Comparison of ENCODE assay signal across 20 cellular contexts in the genomic region with DNA sequence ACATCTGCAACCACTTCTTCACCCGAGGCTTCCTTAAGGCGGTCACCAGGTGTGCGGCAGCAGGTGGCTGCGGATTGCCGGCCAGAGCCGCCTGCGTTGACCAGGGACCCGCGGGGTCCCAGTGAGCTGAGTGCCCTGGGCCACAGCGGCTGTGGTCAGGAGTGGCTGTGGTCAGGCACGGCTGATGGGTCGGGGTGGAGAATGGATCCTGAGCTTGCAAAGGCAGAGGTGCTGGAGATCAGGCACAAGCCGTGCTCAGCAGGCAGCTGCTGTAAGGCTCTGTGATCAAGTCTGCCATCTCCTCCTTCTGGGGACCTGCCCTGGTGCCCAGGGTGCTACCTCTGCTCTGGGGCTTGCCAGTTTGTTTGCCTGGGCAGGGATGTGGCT. TPM values are rescaled to one million over a fixed set of nuclear protein-coding genes. Genes with fewer than 3 reads are reported as not detected.
DNase-seq lines count a peak whose midpoint lies in the region; ATAC-seq, FAIRE-seq and TF ChIP-seq lines count a peak whose summit lies in the region.
"Had no signal": no experiment of that assay in that cellular context is flagged by ENCODE, and none has a peak within 500 bp of the region (broad histone marks: within the 10 kb centered on the region; RNA-seq: fewer than 3 reads in every experiment).

No MANE protein-coding gene starts in this region.

- RAD21 ChIA-PET in HCT116 (lab: Charles Lee; ENCODE audit: low non-redundant PET in 1 of 2, low total read pairs in 2 of 2, uncharacterized antibody in 2 of 2, unreplicated experiment in 2 of 2): no interaction called here

- H3K36me3 Mint-ChIP-seq in activated naive CD4-positive, alpha-beta T cell treated with anti-CD3 and anti-CD28 coated beads, Interleukin-2, amount 50 U/mL, for 24 hours: no peaks in the 10 kb centered on the region

- H3K36me3 ChIP-seq in HCT116 (ENCODE audit: control insufficient read depth in 1 of 2, insufficient read depth in 2 of 2, low read length in 2 of 2) (peaks cover 0 to 8% of the 10 kb centered on the region in 2 experiments; a peak in 1 of 4 replicates), bronchial epithelial cell (ENCODE audit: control insufficient read depth, insufficient read depth, low read length) (peaks cover 6% of the 10 kb centered on the region), osteoblast (ENCODE audit: insufficient read depth, low read length) (peaks cover 23% of the 10 kb centered on the region)
- H3K36me3 ChIP-seq: transverse colon had no signal

- H3K79me2 ChIP-seq in HCT116 (ENCODE audit: insufficient read depth, low read length) (peaks cover 4% of the 10 kb centered on the region; the same call in 1 of the 2 replicates), osteoblast (ENCODE audit: insufficient read depth, low read length) (peaks cover 42% of the 10 kb centered on the region)

- peak overlapping the region; percentile 52 for H3K4me3 Mint-ChIP-seq in activated naive CD4-positive, alpha-beta T cell treated with anti-CD3 and anti-CD28 coated beads, Interleukin-2, amount 50 U/mL, for 24 hours

- FAIRE-seq in bronchial epithelial cell (lab: Jason Lieb, UNC): peak; percentile 23
- FAIRE-seq: endothelial cell of umbilical vein had no signal

- H3K27me3 Mint-ChIP-seq in activated naive CD4-positive, alpha-beta T cell treated with anti-CD3 and anti-CD28 coated beads, Interleukin-2, amount 50 U/mL, for 24 hours: no peaks in the 10 kb centered on the region

- intact Hi-C loops in HCT116 (cut with micrococcal nuclease): no loop called here

- H3K27ac ChIP-seq in HCT116 (ENCODE audit: low read depth, low read length) (peak overlapping the region; percentile 22; the same call in 1 of the 2 replicates), osteoblast (ENCODE audit: low read depth, low read length) (no peak overlapping the region)

- H3K4me1 Mint-ChIP-seq in activated naive CD4-positive, alpha-beta T cell treated with anti-CD3 and anti-CD28 coated beads, Interleukin-2, amount 50 U/mL, for 24 hours: peaks cover 4% of the 10 kb centered on the region

- H4K20me1 ChIP-seq in HCT116 (ENCODE audit: insufficient read depth) (no peaks in the 10 kb centered on the region), osteoblast (ENCODE audit: insufficient read depth, low read length) (peaks cover 6% of the 10 kb centered on the region)

- H3K4me3 ChIP-seq in HCT116 (replicated peaks in 1 of 2; ENCODE audit: low read depth in 1 of 2, low read length in 2 of 2): no peak overlapping the region
- no peak overlapping the region for H3K4me3 ChIP-seq in bronchial epithelial cell (ENCODE audit: low read depth, low read length)
- H3K4me3 ChIP-seq in osteoblast (ENCODE audit: insufficient read depth, low read length): no peak overlapping the region

- H3K4me2 ChIP-seq in HCT116 (ENCODE audit: low read length): no peak overlapping the region
- no peak overlapping the region for H3K4me2 ChIP-seq in osteoblast (ENCODE audit: insufficient read depth, low read length)

- no TSS peak for BruUV-seq in HCT116 (replicated peaks; lab: Mats Ljungman, UMichigan)

- H3K4me1 ChIP-seq in HCT116 (ENCODE audit: control insufficient read depth in 1 of 2, insufficient read depth in 2 of 2, low read length in 2 of 2) (peaks cover 28 to 52% of the 10 kb centered on the region in 2 experiments), osteoblast (ENCODE audit: insufficient read depth, low read length) (peaks cover 20% of the 10 kb centered on the region)

- DNase-seq in activated naive CD4-positive, alpha-beta T cell treated with anti-CD3 and anti-CD28 coated beads, Interleukin-2, amount 50 U/mL, for 16 hours: no peak
- no peak for DNase-seq in HCT116 (ENCODE audit: low read depth, low spot score)
- DNase-seq in bronchial epithelial cell (ENCODE audit: low read depth): no peak
- DNase-seq in osteoblast (ENCODE audit: insufficient read length, low spot score, missing footprints): peak; percentile 67
- no peak for DNase-seq in C1 segment of cervical spinal cord (lab: John Stamatoyannopoulos, UW)
- DNase-seq in activated CD8-positive, alpha-beta memory T cell treated with anti-CD3 and anti-CD28 coated beads, Interleukin-2, amount 50 U/mL, for 48 hours: no peak
- DNase-seq: activated CD8-positive, alpha-beta memory T cell treated with anti-CD3 and anti-CD28 coated beads for 24 hours; activated effector memory CD4-positive, alpha-beta T cell treated with Interleukin-2 at 50 U/mL for 16 hours; cortex of kidney; foreskin melanocyte; NCI-H526 treated with DMSO at 0.1 percent for 48 hours; occipital lobe; SHP77; stimulated activated CD4-positive, alpha-beta T cell treated with anti-CD3 and anti-CD28 coated beads, Interleukin-15, amount 100 ng/mL, for 24 hours; stimulated activated naive CD4-positive, alpha-beta T cell had no signal

- H2AFZ ChIP-seq in HCT116 (ENCODE audit: low read depth, low read length, poor library complexity, severe bottlenecking) (no peak overlapping the region), osteoblast (ENCODE audit: low read length) (no peak overlapping the region)

- TF ChIP-seq CTCF in HCT116 (IDR thresholded peaks at IDR 0.05 in 2 of 3, conservative IDR thresholded peaks at IDR 0.05 in 1 of 3; ENCODE audit: borderline replicate concordance in 1 of 3, insufficient read depth in 1 of 3, low read depth in 2 of 3, low read length in 2 of 3) (no peak), bronchial epithelial cell (IDR thresholded peaks at IDR 0.05; ENCODE audit: insufficient read depth, low read length, severe bottlenecking) (no peak), osteoblast (IDR thresholded peaks at IDR 0.05; ENCODE audit: extremely low read depth, low read depth, low read length) (no peak)

- POLR2A ChIA-PET in HCT116 (lab: Charles Lee): no interaction called here

- H3K27ac Mint-ChIP-seq in activated naive CD4-positive, alpha-beta T cell treated with anti-CD3 and anti-CD28 coated beads, Interleukin-2, amount 50 U/mL, for 24 hours: no peak overlapping the region

- no peaks in the 10 kb centered on the region for H3K9me2 ChIP-seq in HCT116 (ENCODE audit: insufficient read depth)

- no peak for TF ChIP-seq POLR2A in HCT116 (IDR thresholded peaks at IDR 0.05; ENCODE audit: borderline replicate concordance, extremely low read depth, insufficient read depth, insufficient read length)

- TF ChIP-seq RAD21 in HCT116 (IDR thresholded peaks at IDR 0.05; ENCODE audit: low read depth): no peak

- no peak overlapping the region for H3K9ac ChIP-seq in HCT116 (ENCODE audit: low read length)

- no peaks in the 10 kb centered on the region for H3K9me3 Mint-ChIP-seq in activated naive CD4-positive, alpha-beta T cell treated with anti-CD3 and anti-CD28 coated beads, Interleukin-2, amount 50 U/mL, for 24 hours

- H3K9me3 ChIP-seq in HCT116 (ENCODE audit: control insufficient read depth in 1 of 2, insufficient read depth in 1 of 2, low read depth in 1 of 2, low read length in 2 of 2) (no peaks in the 10 kb centered on the region), osteoblast (ENCODE audit: low read depth, low read length) (no peaks in the 10 kb centered on the region)
- H3K9me3 ChIP-seq: transverse colon had no signal

- ATAC-seq in HCT116: no peak
- ATAC-seq in HG03571 (IDR thresholded peaks at IDR 0.05; ENCODE audit: unreplicated experiment): no peak

- CTCF ChIA-PET in HCT116 (lab: Charles Lee): interaction anchor here (1.1 kb wide), 1 partner anchor 11 kb away, joined by 6 read pairs; no protein-coding TSS in a partner anchor

- no peaks in the 10 kb centered on the region for H3K27me3 ChIP-seq in HCT116 (ENCODE audit: insufficient read depth, low read length)
- H3K27me3 ChIP-seq in bronchial epithelial cell (ENCODE audit: control insufficient read depth, insufficient read depth, low read length): no peaks in the 10 kb centered on the region
- no peaks in the 10 kb centered on the region for H3K27me3 ChIP-seq in osteoblast (ENCODE audit: insufficient read depth, low read length)

TF ChIP-seq in HCT116, 20 proteins besides CTCF, POLR2A, EP300 and RAD21 (continues in another document):
- no peak for TF ChIP-seq EZH2phosphoT487 (IDR thresholded peaks at IDR 0.05; ENCODE audit: borderline replicate concordance)
- TF ChIP-seq FOSL1 (IDR thresholded peaks at IDR 0.05; ENCODE audit: low read depth): no peak
- TF ChIP-seq CEBPB (IDR thresholded peaks at IDR 0.05; ENCODE audit: low read depth): no peak
- TF ChIP-seq, protein P1, sequence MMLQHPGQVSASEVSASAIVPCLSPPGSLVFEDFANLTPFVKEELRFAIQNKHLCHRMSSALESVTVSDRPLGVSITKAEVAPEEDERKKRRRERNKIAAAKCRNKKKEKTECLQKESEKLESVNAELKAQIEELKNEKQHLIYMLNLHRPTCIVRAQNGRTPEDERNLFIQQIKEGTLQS (IDR thresholded peaks at IDR 0.05): no peak
- TF ChIP-seq JUND (IDR thresholded peaks at IDR 0.05): no peak
- no peak for TF ChIP-seq YY1 (IDR thresholded peaks at IDR 0.05; ENCODE audit: extremely low read depth, insufficient replicate concordance, low read depth, low read length)

RNA-seq across cellular contexts. Expression of gene UAP1L1, which starts 2.1 kb away (rescaled TPM):
- 11.0 TPM for total RNA-seq in HCT116 (2021; ENCODE audit: unreplicated experiment)
- polyA plus RNA-seq in HCT116 (2012): 4.6 and 5.3 TPM in 2 replicates
- 2.0 and 3.2 TPM in 2 replicates for total RNA-seq in bronchial epithelial cell
- 35.9 and 36.9 TPM in 2 replicates for total RNA-seq in osteoblast

RNA-seq across cellular contexts. Expression of gene MAN1B1, which starts 7.4 kb away (rescaled TPM):
- 50.9 TPM for total RNA-seq in HCT116 (2021; ENCODE audit: unreplicated experiment)
- polyA plus RNA-seq in HCT116 (2012): 53.6 and 53.7 TPM in 2 replicates
- 58.2 and 65.3 TPM in 2 replicates for total RNA-seq in bronchial epithelial cell
- 94.1 and 103 TPM in 2 replicates for total RNA-seq in osteoblast

RNA-seq across cellular contexts. Expression of gene SAPCD2, which starts 9.0 kb away (rescaled TPM):
- total RNA-seq in HCT116 (2021; ENCODE audit: unreplicated experiment) (71.7 TPM), bronchial epithelial cell (0.26 and 1.2 TPM in 2 replicates), osteoblast (0.88 and 1.1 TPM in 2 replicates)
- polyA plus RNA-seq in HCT116 (2012): 48.5 and 59.4 TPM in 2 replicates

RNA-seq across cellular contexts. Expression of gene ENTPD2, which starts 25.5 kb away (rescaled TPM):
- total RNA-seq in HCT116 (2021; ENCODE audit: unreplicated experiment) (32.5 TPM), bronchial epithelial cell (0.79 and 1.2 TPM in 2 replicates), osteoblast (not detected in 2 replicates)
- 20.7 and 23.0 TPM in 2 replicates for polyA plus RNA-seq in HCT116 (2012)
- total RNA-seq: endothelial cell of umbilical vein, HT1080 had no signal
- polyA plus RNA-seq: endothelial cell of umbilical vein had no signal

RNA-seq across cellular contexts. Expression of gene NPDC1, which starts 33.4 kb away (rescaled TPM):
- total RNA-seq in HCT116 (2021; ENCODE audit: unreplicated experiment) (98.8 TPM), bronchial epithelial cell (5.5 and 10.5 TPM in 2 replicates), osteoblast (10.0 and 10.1 TPM in 2 replicates)
- polyA plus RNA-seq in HCT116 (2012): 81.4 and 86.0 TPM in 2 replicates

Comparison
In these comparisons a context has a peak if more than half of its experiments do, and no peak if none do; other contexts are left out.
1. RNA of gene SAPCD2, which starts 9.0 kb away (total RNA-seq): 71.7 TPM in HCT116 (single experiment); 0.88 to 1.1 TPM in osteoblast and 0.26 to 1.2 TPM in bronchial epithelial cell; every median in the first group is over 10 times any median in the second.